In genomic region chr11:62559204-62559603, GRCh38 we compare ENCODE assay signal across 12 cellular contexts. TPM values are rescaled to one million over a fixed set of nuclear protein-coding genes. Genes with fewer than 3 reads are reported as not detected.
DNase-seq lines count a peak whose midpoint lies in the region; ATAC-seq, FAIRE-seq and TF ChIP-seq lines count a peak whose summit lies in the region.
"Had no signal": no experiment of that assay in that cellular context is flagged by ENCODE, and none has a peak within 500 bp of the region (broad histone marks: within the 10 kb centered on the region; RNA-seq: fewer than 3 reads in every experiment).

No MANE protein-coding gene starts in this region.

- no peaks in the 10 kb centered on the region for H3K27me3 Mint-ChIP-seq in stimulated activated naive B cell treated with anti-CD40 and anti-IgM and Interleukin-4, amounts not matched to agents 10 μg/mL and 1 μg/mL and 100 μg/mL, for 72 hours

- no peak for TF ChIP-seq CTCF in HEK293 (tag by site-specific recombination; IDR thresholded peaks at IDR 0.05)
- no peak for TF ChIP-seq CTCF in hepatocyte (IDR thresholded peaks at IDR 0.05; ENCODE audit: poor library complexity)
- TF ChIP-seq CTCF in pancreas (IDR thresholded peaks at IDR 0.05) = no peak

- H3K36me3 Mint-ChIP-seq in stimulated activated naive B cell treated with anti-CD40 and anti-IgM and Interleukin-4, amounts not matched to agents 10 μg/mL and 1 μg/mL and 100 μg/mL, for 72 hours = peaks cover 28 to 58% of the 10 kb centered on the region in 2 donors

- intact Hi-C loops in pancreas (cut with DNase I) = no loop called here

- no peak overlapping the region for H3K4me2 ChIP-seq in hepatocyte

- no peak for FAIRE-seq in pancreas (lab: Jason Lieb, UNC)
- FAIRE-seq: HTR-8/SVneo had no signal

- WGBS in hepatocyte (ENCODE audit: low lambda C conversion rate, missing lambda C conversion rate) = 87% methylated on average over 8 of the region's 8 CpGs
- 91 to 92% methylated on average over 8 of the region's 8 CpGs for WGBS in pancreas, 2 donors

- H3K4me1 ChIP-seq in HEK293 (ENCODE audit: control insufficient read depth, insufficient read depth, low read length) (peaks cover 6% of the 10 kb centered on the region; the same call in 1 of the 2 replicates), hepatocyte (ENCODE audit: insufficient read depth) (peaks cover 35% of the 10 kb centered on the region), pancreas (peaks cover 7 to 30% (median 22%) of the 10 kb centered on the region in 3 donors)

- H3K9me2 ChIP-seq in hepatocyte (replicated peaks; ENCODE audit: insufficient read depth) = no peaks in the 10 kb centered on the region

- H2AFZ ChIP-seq in hepatocyte = no peak overlapping the region

- H3K79me2 ChIP-seq in hepatocyte = peaks cover 32% of the 10 kb centered on the region

- no peaks in the 10 kb centered on the region for H4K20me1 ChIP-seq in hepatocyte (ENCODE audit: insufficient read depth, poor library complexity, severe bottlenecking)

- ATAC-seq in stimulated activated naive B cell treated with anti-CD40 and anti-IgM and Interleukin-4, amounts not matched to agents 10 μg/mL and 1 μg/mL and 100 μg/mL, for 72 hours (replicated peaks) = no peak
- ATAC-seq in pancreas = no peak
- no peak for ATAC-seq in left lobe of liver

- no peaks in the 10 kb centered on the region for H3K9me3 ChIP-seq in HEK293 (ENCODE audit: control insufficient read depth, insufficient read depth, low read depth, low read length)
- H3K9me3 ChIP-seq in SK-N-MC (ENCODE audit: low read depth, low read length) = no peaks in the 10 kb centered on the region
- no peaks in the 10 kb centered on the region for H3K9me3 ChIP-seq in hepatocyte (ENCODE audit: low read depth)
- no peaks in the 10 kb centered on the region for H3K9me3 ChIP-seq in pancreas

- peak overlapping the region; percentile 72 for H3K27ac Mint-ChIP-seq in stimulated activated naive B cell treated with anti-CD40 and anti-IgM and Interleukin-4, amounts not matched to agents 10 μg/mL and 1 μg/mL and 100 μg/mL, for 72 hours

- H3K9ac ChIP-seq in SK-N-MC (ENCODE audit: insufficient read length) = no peak overlapping the region

- CTCF ChIA-PET in HEK293 (lab: Yijun Ruan, JAX) = interaction anchor here (0.7 to 5.2 kb wide), 6 partner anchors 13 to 227 kb away, joined by 3 to 80 read pairs (median 10); no protein-coding TSS in a partner anchor

- H3K9me3 Mint-ChIP-seq in stimulated activated naive B cell treated with anti-CD40 and anti-IgM and Interleukin-4, amounts not matched to agents 10 μg/mL and 1 μg/mL and 100 μg/mL, for 72 hours = no peaks in the 10 kb centered on the region

- H3K36me3 ChIP-seq in HEK293 (ENCODE audit: control insufficient read depth in 2 of 2, insufficient read depth in 1 of 2, low read length in 2 of 2) = peaks cover 16 to 75% of the 10 kb centered on the region in 2 experiments
- peaks cover 78% of the 10 kb centered on the region for H3K36me3 ChIP-seq in SK-N-MC (ENCODE audit: insufficient read depth, low read length)
- H3K36me3 ChIP-seq in hepatocyte (replicated peaks; ENCODE audit: insufficient read depth, low read depth) = no peaks in the 10 kb centered on the region
- peaks cover 0 to 34% (median 18%) of the 10 kb centered on the region in 3 donors for H3K36me3 ChIP-seq in pancreas

- H3K27me3 ChIP-seq in hepatocyte = no peaks in the 10 kb centered on the region
- no peaks in the 10 kb centered on the region for H3K27me3 ChIP-seq in pancreas

- POLR2A ChIA-PET in HEK293 (lab: Yijun Ruan, JAX) = interaction anchor here (1.0 to 2.5 kb wide), 4 partner anchors 12 to 134 kb away, joined by 3 to 11 read pairs (median 6); partner anchors contain the start of genes AHNAK, EEF1G and TUT1

- no peak overlapping the region for H3K4me3 ChIP-seq in HEK293 (ENCODE audit: low read depth, low read length)
- H3K4me3 ChIP-seq in SK-N-MC = no peak overlapping the region
- no peak overlapping the region for H3K4me3 ChIP-seq in hepatocyte
- H3K4me3 ChIP-seq in pancreas = no peak overlapping the region

- H3K4me1 Mint-ChIP-seq in stimulated activated naive B cell treated with anti-CD40 and anti-IgM and Interleukin-4, amounts not matched to agents 10 μg/mL and 1 μg/mL and 100 μg/mL, for 72 hours = peaks cover 57 to 84% of the 10 kb centered on the region in 2 donors

- H3K27ac ChIP-seq in HEK293 (ENCODE audit: extremely low read depth, low read depth, low read length) (no peak overlapping the region), SK-N-MC (peak overlapping the region; percentile 48; the same call in 1 of the 2 replicates), hepatocyte (peak overlapping the region; percentile 78), pancreas (no peak overlapping the region)

- DNase-seq in SK-N-MC (ENCODE audit: low read depth, low spot score) (no peak), hepatocyte (ENCODE audit: low spot score) (no peak), pancreas (no peak), NCI-H2196 (lab: John Stamatoyannopoulos, UW; ENCODE audit: unreplicated experiment) (no peak), left lobe of liver (ENCODE audit: low spot score) (no peak)
- DNase-seq in stimulated activated naive B cell treated with anti-CD40 and anti-IgM and Interleukin-4, amounts not matched to agents 10 μg/mL and 1 μg/mL and 100 μg/mL, for 72 hours = no peak
- DNase-seq: dermis blood vessel endothelial cell; EL; NCI-H2171; stimulated activated CD4-positive, alpha-beta T cell treated with anti-CD3 and anti-CD28 coated beads, Interleukin-4, amount 100 ng/mL, for 4 hours had no signal

- H3K4me3 Mint-ChIP-seq in stimulated activated naive B cell treated with anti-CD40 and anti-IgM and Interleukin-4, amounts not matched to agents 10 μg/mL and 1 μg/mL and 100 μg/mL, for 72 hours = no peak overlapping the region

TF ChIP-seq in HEK293, 187 proteins besides CTCF, POLR2A, EP300 and RAD21:
- TF ChIP-seq KLF8 (tag by site-specific recombination; IDR thresholded peaks at IDR 0.05) (peak; percentile 38; the same call in 1 of the 2 replicates), OSR2 (tag by site-specific recombination; IDR thresholded peaks at IDR 0.05) (peak; percentile 52), PATZ1 (tag by site-specific recombination; IDR thresholded peaks at IDR 0.05) (0 out of 2 replicates have a peak, but pooled peaks have one; percentile 21), BCL11B (tag by site-specific recombination; IDR thresholded peaks at IDR 0.05; ENCODE audit: low read depth) (no peak), ZNF266 (tag by site-specific recombination; IDR thresholded peaks at IDR 0.05; ENCODE audit: low read depth) (no peak)

RNA-seq across cellular contexts. Expression of gene AHNAK, which starts 12.6 kb away (rescaled TPM):
- 218 and 237 TPM in 2 replicates for total RNA-seq in hepatocyte
- polyA plus RNA-seq in hepatocyte = 38.0 and 47.6 TPM in 2 replicates
- total RNA-seq in pancreas = 100 to 1,000 TPM in 1 of 6 donors, 10 to 100 TPM in 5; 53.2 to 163 (median 77.2) TPM
- 10 to 100 TPM; 18.7 to 32.5 TPM for polyA plus RNA-seq in pancreas
- total RNA-seq in left lobe of liver = 115 TPM

RNA-seq across cellular contexts. Expression of gene EEF1G, which starts 14.5 kb away (rescaled TPM):
- 1,612 and 1,634 TPM in 2 replicates for total RNA-seq in hepatocyte
- 501 and 526 TPM in 2 replicates for polyA plus RNA-seq in hepatocyte
- 1,000 to 10,000 TPM in 4 of 6 donors, 100 to 1,000 TPM in 2; 723 to 1,171 (median 1,053) TPM for total RNA-seq in pancreas
- polyA plus RNA-seq in pancreas = 100 to 1,000 TPM; 630 to 745 TPM
- 441 TPM for total RNA-seq in left lobe of liver

RNA-seq across cellular contexts. Expression of gene TUT1, which starts 32.1 kb away (rescaled TPM):
- 6.7 and 11.7 TPM in 2 replicates for total RNA-seq in hepatocyte
- polyA plus RNA-seq in hepatocyte = 14.2 and 16.5 TPM in 2 replicates
- total RNA-seq in pancreas = 10 to 100 TPM; 12.0 to 20.3 (median 14.6) TPM
- 10 to 100 TPM; 24.6 to 33.4 TPM for polyA plus RNA-seq in pancreas
- 32.6 TPM for total RNA-seq in left lobe of liver

RNA-seq across cellular contexts. Expression of gene MTA2, which starts 42.5 kb away (rescaled TPM):
- total RNA-seq in hepatocyte = 46.8 and 53.1 TPM in 2 replicates
- 17.1 and 25.6 TPM in 2 replicates for polyA plus RNA-seq in hepatocyte
- total RNA-seq in pancreas = 10 to 100 TPM; 14.7 to 35.6 (median 23.0) TPM
- polyA plus RNA-seq in pancreas = 10 to 100 TPM; 28.7 to 42.3 TPM
- total RNA-seq in left lobe of liver = 24.4 TPM

RNA-seq across cellular contexts. Expression of gene EML3, which starts 53.4 kb away (rescaled TPM):
- total RNA-seq in hepatocyte (18.3 and 21.6 TPM in 2 replicates), pancreas (10 to 100 TPM; 22.0 to 34.1 (median 23.4) TPM), left lobe of liver (29.9 TPM)
- polyA plus RNA-seq in hepatocyte (22.6 and 51.0 TPM in 2 replicates), pancreas (10 to 100 TPM; 70.7 to 86.4 TPM)

Comparison
In these comparisons a context has a peak if more than half of its experiments do, and no peak if none do; other contexts are left out.
1. H3K27ac ChIP-seq: peak in SK-N-MC (single experiment) and hepatocyte (single experiment); none in HEK293 (single experiment) and pancreas (0 of 4).